9 cellular contexts compared by ENCODE assay signal in the genomic region with DNA sequence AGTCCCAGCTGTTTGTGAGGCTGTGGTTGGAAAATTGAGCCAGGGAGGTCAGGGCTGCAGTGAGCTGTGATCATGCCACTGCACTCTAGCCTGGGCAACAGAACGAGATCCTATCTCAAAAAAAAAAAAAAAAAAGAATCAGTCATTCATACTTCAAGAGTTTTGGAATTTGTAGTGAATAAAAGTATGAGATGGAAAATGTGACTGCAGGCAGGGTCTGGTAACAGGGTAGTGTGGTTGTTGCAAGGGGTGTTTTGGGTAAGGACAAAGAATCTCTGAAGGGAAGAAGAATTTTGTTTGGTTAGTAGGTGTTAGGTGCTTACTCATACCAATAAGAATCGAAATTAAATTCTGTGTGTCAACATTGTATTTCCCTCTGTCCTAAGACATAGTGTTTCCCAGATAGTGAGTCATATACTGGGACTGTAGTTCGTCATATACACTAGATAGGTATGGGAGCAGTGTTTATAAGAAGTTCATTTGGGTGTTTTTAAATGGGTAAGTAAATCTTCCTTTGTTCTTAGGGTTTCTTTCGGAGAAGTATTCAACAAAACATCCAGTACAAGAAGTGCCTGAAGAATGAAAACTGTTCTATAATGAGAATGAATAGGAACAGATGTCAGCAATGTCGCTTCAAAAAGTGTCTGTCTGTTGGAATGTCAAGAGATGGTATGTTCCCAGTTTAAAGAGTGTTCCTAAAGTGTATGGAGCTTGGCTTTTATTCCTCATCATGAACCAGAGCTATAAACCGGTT. TPM values are rescaled to one million over a fixed set of nuclear protein-coding genes. Genes with fewer than 3 reads are reported as not detected.
A peak's percentile ranks its signal among the peaks of the same experiment; 100 is the strongest.
DNase-seq lines count a peak whose midpoint lies in the region; ATAC-seq and TF ChIP-seq lines count a peak whose summit lies in the region.
"Had no signal": no experiment of that assay in that cellular context is flagged by ENCODE, and none has a peak within 500 bp of the region (broad histone marks: within the 10 kb centered on the region; RNA-seq: fewer than 3 reads in every experiment).

No MANE protein-coding gene starts in this region.

- intact Hi-C loops in gastrocnemius medialis (cut with DNase I; ENCODE audit: low total_unique reads): no loop called here

- TF ChIP-seq CTCF in gastrocnemius medialis (IDR thresholded peaks at IDR 0.05 in 4 of 5, conservative IDR thresholded peaks at IDR 0.05 in 1 of 5): no peak

- DNase-seq in RPMI7951 (ENCODE audit: low read depth) (peak; percentile 68), epithelial cell of prostate (ENCODE audit: low read depth, low spot score) (peak; percentile 88), gastrocnemius medialis (no peak), activated gamma-delta T cell (lab: John Stamatoyannopoulos, UW) (no peak), NAMALWA (ENCODE audit: low spot score) (no peak), Karpas-422 (no peak)
- DNase-seq: NCI-H446 treated with DMSO at 0.1 percent for 48 hours had no signal

- H3K9me2 ChIP-seq in Karpas-422 (replicated peaks; ENCODE audit: insufficient read depth, low read length): no peaks in the 10 kb centered on the region

- H3K4me2 ChIP-seq in Karpas-422 (ENCODE audit: low read depth, low read length, poor library complexity, severe bottlenecking): no peak overlapping the region

- H3K36me3 ChIP-seq in gastrocnemius medialis (peaks cover 0 to 7% of the 10 kb centered on the region in 2 donors), Karpas-422 (ENCODE audit: insufficient read depth, low read length) (no peaks in the 10 kb centered on the region)

- H3K4me1 ChIP-seq in gastrocnemius medialis (peaks cover 43 to 80% of the 10 kb centered on the region in 2 donors), Karpas-422 (ENCODE audit: low read length) (no peaks in the 10 kb centered on the region)

- H3K27ac ChIP-seq in epithelial cell of prostate (peak overlapping the region; percentile 51), gastrocnemius medialis (peak overlapping the region; percentile 83 to 99 (median 90)), Karpas-422 (ENCODE audit: low read length) (no peak overlapping the region)

- no peaks in the 10 kb centered on the region for H3K9me3 ChIP-seq in gastrocnemius medialis
- no peaks in the 10 kb centered on the region for H3K9me3 ChIP-seq in Karpas-422 (ENCODE audit: low read length)

- no peak overlapping the region for H3K9ac ChIP-seq in Karpas-422 (ENCODE audit: low read length)

- H3K27me3 ChIP-seq in gastrocnemius medialis (no peaks in the 10 kb centered on the region), Karpas-422 (ENCODE audit: low read length) (no peaks in the 10 kb centered on the region)

- ATAC-seq in GM19351 (IDR thresholded peaks at IDR 0.05; ENCODE audit: unreplicated experiment): peak; percentile 53
- peak; percentile 31 to 44 for ATAC-seq in gastrocnemius medialis
- no peak for ATAC-seq in HG03469 (IDR thresholded peaks at IDR 0.05; ENCODE audit: unreplicated experiment)

- H4K20me1 ChIP-seq in Karpas-422 (ENCODE audit: insufficient read depth, low read depth, low read length): peaks cover 9% of the 10 kb centered on the region; the same call in 1 of the 2 replicates

- H3K4me3 ChIP-seq in gastrocnemius medialis (no peak overlapping the region), Karpas-422 (ENCODE audit: low read length) (no peak overlapping the region)

- TF ChIP-seq POLR2A in gastrocnemius medialis (IDR thresholded peaks at IDR 0.05): no peak

- in situ Hi-C loops in gastrocnemius medialis (cut with MboI; ENCODE audit: low sequenced_read_pairs in 4 of 4): no loop called here

- H3K79me2 ChIP-seq in Karpas-422 (ENCODE audit: low read length): no peaks in the 10 kb centered on the region

- no peak overlapping the region for H2AFZ ChIP-seq in Karpas-422 (ENCODE audit: low read length)

RNA-seq across cellular contexts. Expression of gene NR1D2, which starts 14.2 kb away (rescaled TPM):
- total RNA-seq in RPMI7951 (2014; rRNA removed; shearing (Covaris generic)): 28.2 and 35.7 TPM in 2 replicates
- 10 to 100 TPM; 27.1 to 62.7 (median 51.2) TPM for total RNA-seq in gastrocnemius medialis
- total RNA-seq in Karpas-422 (2014; rRNA removed; shearing (Covaris generic); ENCODE audit: low replicate concordance): 8.3 and 12.8 TPM in 2 replicates

RNA-seq across cellular contexts. Expression of gene RPL15, which starts 42.4 kb away (rescaled TPM):
- 2,807 and 3,262 TPM in 2 replicates for total RNA-seq in RPMI7951 (2014; rRNA removed; shearing (Covaris generic))
- 1,000 to 10,000 TPM; 1,370 to 1,628 (median 1,557) TPM for total RNA-seq in gastrocnemius medialis
- total RNA-seq in Karpas-422 (2014; rRNA removed; shearing (Covaris generic); ENCODE audit: low replicate concordance): 2,950 and 2,991 TPM in 2 replicates

RNA-seq across cellular contexts. Expression of gene NKIRAS1, which starts 42.5 kb away (rescaled TPM):
- 16.7 and 18.3 TPM in 2 replicates for total RNA-seq in RPMI7951 (2014; rRNA removed; shearing (Covaris generic))
- total RNA-seq in gastrocnemius medialis: 10 to 100 TPM; 25.1 to 42.1 (median 34.7) TPM
- total RNA-seq in Karpas-422 (2014; rRNA removed; shearing (Covaris generic); ENCODE audit: low replicate concordance): 0.97 and 3.5 TPM in 2 replicates

Comparison
In these comparisons a context has a peak if more than half of its experiments do, and no peak if none do; other contexts are left out.
1. DNase-seq: peak in RPMI7951 (single experiment) and epithelial cell of prostate (single experiment); none in gastrocnemius medialis (0 of 2), activated gamma-delta T cell (single experiment), NAMALWA (single experiment) and Karpas-422 (single experiment).